In the genomic region with DNA sequence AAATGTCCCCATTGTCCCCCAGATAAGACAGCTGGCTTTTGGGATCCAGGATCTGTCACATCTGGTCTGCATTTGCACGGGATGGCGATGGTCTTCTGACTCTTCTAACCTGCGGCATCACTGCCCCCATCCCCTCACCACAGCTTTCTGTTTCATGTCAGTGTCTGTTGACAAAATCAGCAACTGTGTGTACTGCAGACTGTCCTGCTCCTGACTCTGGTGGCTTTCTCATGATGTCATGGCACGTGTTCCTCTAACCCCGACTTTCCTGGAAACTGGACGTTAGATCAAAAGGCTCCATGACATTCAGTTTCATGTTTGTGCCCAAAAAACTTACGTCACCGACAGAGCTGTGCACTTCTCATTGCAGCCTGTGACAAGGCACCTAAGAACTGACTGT, we compare ENCODE assay signal across 14 cellular contexts. TPM values are rescaled to one million over a fixed set of nuclear protein-coding genes. Genes with fewer than 3 reads are reported as not detected.
DNase-seq lines count a peak whose midpoint lies in the region; ATAC-seq and TF ChIP-seq lines count a peak whose summit lies in the region.
"Had no signal": no experiment of that assay in that cellular context is flagged by ENCODE, and none has a peak within 500 bp of the region (broad histone marks: within the 10 kb centered on the region; RNA-seq: fewer than 3 reads in every experiment).

No MANE protein-coding gene starts in this region.

- no peaks in the 10 kb centered on the region for H3K27me3 ChIP-seq in esophagus squamous epithelium
- no peaks in the 10 kb centered on the region for H3K27me3 ChIP-seq in prostate gland (replicated peaks; ENCODE audit: insufficient read depth)

- H3K9me3 ChIP-seq in esophagus squamous epithelium (no peaks in the 10 kb centered on the region), prostate gland (no peaks in the 10 kb centered on the region)

- H3K27ac ChIP-seq in esophagus squamous epithelium (peak overlapping the region in 3 of 4 donors; percentile 14 to 75 (median 68)), prostate gland (peak overlapping the region; percentile 70 to 78)

- H3K4me3 ChIP-seq in esophagus squamous epithelium (no peak overlapping the region), prostate gland (no peak overlapping the region)
- H3K4me3 ChIP-seq: GM23248 had no signal

- 66 to 88% methylated on average over 8 of the region's 8 CpGs for WGBS in esophagus squamous epithelium, 2 donors
- 54% methylated on average over 8 of the region's 8 CpGs for WGBS in prostate gland

- TF ChIP-seq POLR2A in esophagus squamous epithelium (IDR thresholded peaks at IDR 0.05) (no peak), prostate gland (IDR thresholded peaks at IDR 0.05) (no peak)

- H3K4me1 ChIP-seq in esophagus squamous epithelium (peaks cover 9 to 12% (median 11%) of the 10 kb centered on the region in 3 donors), prostate gland (replicated peaks) (no peaks in the 10 kb centered on the region)

- TF ChIP-seq CTCF in esophagus squamous epithelium (IDR thresholded peaks at IDR 0.05), result no peak
- no peak for TF ChIP-seq CTCF in prostate gland (IDR thresholded peaks at IDR 0.05)

- ATAC-seq in HG02981 (IDR thresholded peaks at IDR 0.05; ENCODE audit: unreplicated experiment), result no peak
- no peak for ATAC-seq in GM18907 (IDR thresholded peaks at IDR 0.05; ENCODE audit: unreplicated experiment)

- DNase-seq in GF-D8 (lab: John Stamatoyannopoulos, UW), result peak; percentile 79
- DNase-seq in SHP77 (lab: John Stamatoyannopoulos, UW), result peak; percentile 2 to 37
- no peak for DNase-seq in esophagus squamous epithelium (lab: John Stamatoyannopoulos, UW)
- DNase-seq in prostate gland (ENCODE audit: low spot score), result no peak
- no peak for DNase-seq in epidermal melanocyte (ENCODE audit: insufficient read length, low spot score)
- no peak for DNase-seq in NCI-H2196 (lab: John Stamatoyannopoulos, UW; ENCODE audit: unreplicated experiment)
- DNase-seq: activated naive CD4-positive, alpha-beta T cell treated with anti-CD3 and anti-CD28 coated beads for 36 hours; C1 segment of cervical spinal cord; cerebellar nuclear complex; GM23248; NCI-H2107; stimulated activated CD4-positive, alpha-beta T cell treated with anti-CD3 and anti-CD28 coated beads, Interleukin-2, amount 100 ng/mL, for 48 hours had no signal

- intact Hi-C loops in esophagus squamous epithelium (cut with DNase I) (no loop called here), prostate gland (cut with DNase I) (no loop called here)

- H3K36me3 ChIP-seq in esophagus squamous epithelium, result peaks cover 0 to 39% (median 0%) of the 10 kb centered on the region in 3 donors
- no peaks in the 10 kb centered on the region for H3K36me3 ChIP-seq in prostate gland

RNA-seq across cellular contexts. Expression of gene CPNE2, which starts 30.1 kb away (rescaled TPM):
- 10 to 100 TPM; 12.2 to 21.4 (median 17.8) TPM for total RNA-seq in esophagus squamous epithelium
- 10 to 100 TPM; 22.3 to 23.3 TPM for total RNA-seq in prostate gland

Comparison
In these comparisons a context has a peak if more than half of its experiments do, and no peak if none do; other contexts are left out.
1. DNase-seq: peak in GF-D8 (single experiment) and SHP77 (2 of 2); none in esophagus squamous epithelium (single experiment), prostate gland (single experiment), epidermal melanocyte (single experiment) and NCI-H2196 (single experiment).